Comparison of ENCODE assay signal across 34 cellular contexts in the genomic region with DNA sequence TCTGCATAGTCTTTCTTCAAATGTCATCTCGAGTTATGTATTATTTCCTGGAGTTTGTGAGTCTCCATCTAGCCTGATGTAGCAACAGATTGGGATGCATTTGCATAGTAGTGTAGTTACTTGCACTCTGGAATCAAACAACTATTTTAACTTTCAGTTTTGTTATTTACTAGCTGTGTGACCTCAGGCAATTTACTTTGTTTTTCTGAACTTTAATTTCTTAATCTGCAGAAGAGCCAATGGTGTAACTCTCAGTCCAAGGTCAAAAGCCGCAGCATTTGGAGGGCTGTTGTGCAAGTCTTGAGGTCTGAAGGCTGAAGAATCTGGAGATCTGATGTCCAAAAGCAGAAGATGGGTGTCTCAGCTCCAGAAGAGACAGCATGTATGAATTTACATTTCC.
DNase-seq lines count a peak whose midpoint lies in the region; TF ChIP-seq lines count a peak whose summit lies in the region.
"Had no signal": no experiment of that assay in that cellular context is flagged by ENCODE, and none has a peak within 500 bp of the region (broad histone marks: within the 10 kb centered on the region; RNA-seq: fewer than 3 reads in every experiment).

No MANE protein-coding gene starts in this region.

- no peak for TF ChIP-seq POLR2A in breast epithelium (IDR thresholded peaks at IDR 0.05)
- TF ChIP-seq POLR2A in uterus (IDR thresholded peaks at IDR 0.05): no peak

- CTCF ChIA-PET in MCF 10A (lab: Yijun Ruan, JAX): no interaction called here

- no peak for TF ChIP-seq CTCF in MCF 10A (IDR thresholded peaks at IDR 0.05; ENCODE audit: unreplicated experiment)
- TF ChIP-seq CTCF in breast epithelium (IDR thresholded peaks at IDR 0.05): no peak
- no peak for TF ChIP-seq CTCF in fibroblast of mammary gland (conservative IDR thresholded peaks at IDR 0.05; ENCODE audit: control insufficient read depth, insufficient read depth, low read depth, low read length)
- no peak for TF ChIP-seq CTCF in uterus (IDR thresholded peaks at IDR 0.05)
- TF ChIP-seq CTCF in right atrium auricular region (IDR thresholded peaks at IDR 0.05): no peak

- no TSS peak for BruUV-seq in MCF 10A (replicated peaks; lab: Mats Ljungman, UMichigan)

- POLR2A ChIA-PET in MCF 10A (lab: Yijun Ruan, JAX): no interaction called here

- H3K27ac Mint-ChIP-seq in MCF 10A (ENCODE audit: low read depth, unreplicated experiment): no peak overlapping the region
- H3K27ac Mint-ChIP-seq: activated B cell treated with CpG ODN at 0.5 μM for 24 hours; activated T-cell treated with anti-CD3 and anti-CD28 coated beads, Interleukin-2, amount 50 U/mL, for 24 hours; effector memory CD8-positive, alpha-beta T cell; naive thymus-derived CD8-positive, alpha-beta T cell; stimulated activated effector memory CD8-positive, alpha-beta T cell treated with anti-CD3 and anti-CD28 coated beads, Interleukin-12 subunit alpha, Interleukin-12 subunit beta, amount 100 ng/mL, for 72 hours had no signal

- H3K36me3 Mint-ChIP-seq in MCF 10A (ENCODE audit: insufficient read depth, unreplicated experiment): no peaks in the 10 kb centered on the region
- H3K36me3 Mint-ChIP-seq: naive thymus-derived CD8-positive, alpha-beta T cell; stimulated activated effector memory CD8-positive, alpha-beta T cell treated with anti-CD3 and anti-CD28 coated beads, Interleukin-12 subunit alpha, Interleukin-12 subunit beta, amount 100 ng/mL, for 72 hours had no signal

- H3K27ac ChIP-seq in breast epithelium (peak overlapping the region in 1 of 2 donors; percentile 10), uterus (no peak overlapping the region), right atrium auricular region (no peak overlapping the region)
- H3K27ac ChIP-seq: coronary artery, prostate gland, SJSA1, upper lobe of right lung had no signal

- H3K9me3 Mint-ChIP-seq in MCF 10A (ENCODE audit: unreplicated experiment): no peaks in the 10 kb centered on the region

- H3K27me3 Mint-ChIP-seq in MCF 10A (ENCODE audit: insufficient read depth, unreplicated experiment): no peaks in the 10 kb centered on the region
- H3K27me3 Mint-ChIP-seq: activated B cell treated with CpG ODN at 0.5 μM for 24 hours; activated T-cell treated with anti-CD3 and anti-CD28 coated beads, Interleukin-2, amount 50 U/mL, for 24 hours; effector memory CD8-positive, alpha-beta T cell; naive thymus-derived CD8-positive, alpha-beta T cell had no signal

- no peak overlapping the region for H3K4me3 Mint-ChIP-seq in MCF 10A (ENCODE audit: unreplicated experiment)
- H3K4me3 Mint-ChIP-seq: activated B cell treated with CpG ODN at 0.5 μM for 24 hours; activated T-cell treated with anti-CD3 and anti-CD28 coated beads, Interleukin-2, amount 50 U/mL, for 24 hours; effector memory CD8-positive, alpha-beta T cell; naive thymus-derived CD8-positive, alpha-beta T cell; stimulated activated effector memory CD8-positive, alpha-beta T cell treated with anti-CD3 and anti-CD28 coated beads, Interleukin-12 subunit alpha, Interleukin-12 subunit beta, amount 100 ng/mL, for 72 hours had no signal

- no peaks in the 10 kb centered on the region for H3K9me3 ChIP-seq in breast epithelium
- H3K9me3 ChIP-seq in uterus: no peaks in the 10 kb centered on the region
- no peaks in the 10 kb centered on the region for H3K9me3 ChIP-seq in right atrium auricular region
- H3K9me3 ChIP-seq: MG63, prostate gland, SJSA1, upper lobe of right lung had no signal

- H3K36me3 ChIP-seq in breast epithelium (no peaks in the 10 kb centered on the region), uterus (no peaks in the 10 kb centered on the region), right atrium auricular region (no peaks in the 10 kb centered on the region)
- H3K36me3 ChIP-seq: MG63, prostate gland, SJSA1, upper lobe of right lung had no signal

- H3K4me1 ChIP-seq in breast epithelium (no peaks in the 10 kb centered on the region), uterus (no peaks in the 10 kb centered on the region), right atrium auricular region (no peaks in the 10 kb centered on the region)
- H3K4me1 ChIP-seq: prostate gland, SJSA1, upper lobe of right lung had no signal

- peaks cover 6% of the 10 kb centered on the region for H3K4me1 Mint-ChIP-seq in MCF 10A (ENCODE audit: insufficient read depth, unreplicated experiment)
- H3K4me1 Mint-ChIP-seq: activated B cell treated with CpG ODN at 0.5 μM for 24 hours; naive thymus-derived CD8-positive, alpha-beta T cell; stimulated activated effector memory CD8-positive, alpha-beta T cell treated with anti-CD3 and anti-CD28 coated beads, Interleukin-12 subunit alpha, Interleukin-12 subunit beta, amount 100 ng/mL, for 72 hours had no signal

- no peak overlapping the region for H3K4me3 ChIP-seq in breast epithelium
- no peak overlapping the region for H3K4me3 ChIP-seq in fibroblast of mammary gland (ENCODE audit: control insufficient read depth, low read depth, low read length)
- no peak overlapping the region for H3K4me3 ChIP-seq in uterus
- H3K4me3 ChIP-seq in right atrium auricular region: no peak overlapping the region
- H3K4me3 ChIP-seq: coronary artery, lung, MG63, prostate gland, SJSA1, upper lobe of right lung had no signal

- H3K27me3 ChIP-seq in breast epithelium (no peaks in the 10 kb centered on the region), uterus (no peaks in the 10 kb centered on the region), right atrium auricular region (no peaks in the 10 kb centered on the region)
- H3K27me3 ChIP-seq: MG63, SJSA1, upper lobe of right lung had no signal

- intact Hi-C loops in MCF 10A (cut with micrococcal nuclease): no loop called here
- intact Hi-C loops in breast epithelium (cut with DNase I; ENCODE audit: low total_unique reads): no loop called here
- intact Hi-C loops in uterus (cut with DNase I; ENCODE audit: low total_unique reads): no loop called here

- DNase-seq in MCF 10A (ENCODE audit: unreplicated experiment): peak; percentile 39
- no peak for DNase-seq in breast epithelium (ENCODE audit: low spot score in 2 of 2)
- peak; percentile 95 for DNase-seq in NOMO-1 treated with DMSO at 0.1 percent for 48 hours (lab: John Stamatoyannopoulos, UW; ENCODE audit: unreplicated experiment)
- peak; percentile 1 for DNase-seq in fibroblast of mammary gland (ENCODE audit: low read depth)
- peak; percentile 14 to 16 for DNase-seq in uterus
- no peak for DNase-seq in right atrium auricular region (ENCODE audit: low spot score)
- no peak for DNase-seq in activated CD4-positive, alpha-beta T cell treated with anti-CD3 and anti-CD28 coated beads, Interleukin-2, amount 50 U/mL, for 48 hours
- DNase-seq in GDM1 (lab: John Stamatoyannopoulos, UW): no peak
- DNase-seq: 8988T; activated B cell treated with CpG ODN at 0.5 μM for 24 hours; activated CD4-positive, alpha-beta T cell treated with anti-CD3 and anti-CD28 coated beads, Interleukin-2, amount 50 U/mL, for 1 hour; activated gamma-delta T cell treated with Interleukin-2 at 50 U/mL for 16 hours; activated T-cell treated with anti-CD3 and anti-CD28 coated beads, Interleukin-2, amount 50 U/mL, for 24 hours; Calu3; DMS79; effector memory CD8-positive, alpha-beta T cell; erythroblast; GF-D8; GOT3; KBM-7; kidney glomerular epithelial cell; MG63; naive thymus-derived CD8-positive, alpha-beta T cell; NCI-H146; NCI-H2107; RPMI8226; stimulated activated CD4-positive, alpha-beta T cell treated with anti-CD3 and anti-CD28 coated beads, Interleukin-15, amount 100 ng/mL, for 24 hours; stimulated activated CD4-positive, alpha-beta T cell treated with anti-CD3 and anti-CD28 coated beads, Interleukin-4, amount 100 ng/mL, for 4 hours; upper lobe of right lung had no signal

Comparison
In these comparisons a context has a peak if more than half of its experiments do, and no peak if none do; other contexts are left out.
1. DNase-seq: peak in MCF 10A (single experiment), NOMO-1 treated with DMSO at 0.1 percent for 48 hours (single experiment), fibroblast of mammary gland (single experiment) and uterus (2 of 2); none in breast epithelium (0 of 2), right atrium auricular region (single experiment), activated CD4-positive, alpha-beta T cell treated with anti-CD3 and anti-CD28 coated beads, Interleukin-2, amount 50 U/mL, for 48 hours (0 of 2) and GDM1 (single experiment).